ENCODE assay signal across 2 cellular contexts in the genomic region with DNA sequence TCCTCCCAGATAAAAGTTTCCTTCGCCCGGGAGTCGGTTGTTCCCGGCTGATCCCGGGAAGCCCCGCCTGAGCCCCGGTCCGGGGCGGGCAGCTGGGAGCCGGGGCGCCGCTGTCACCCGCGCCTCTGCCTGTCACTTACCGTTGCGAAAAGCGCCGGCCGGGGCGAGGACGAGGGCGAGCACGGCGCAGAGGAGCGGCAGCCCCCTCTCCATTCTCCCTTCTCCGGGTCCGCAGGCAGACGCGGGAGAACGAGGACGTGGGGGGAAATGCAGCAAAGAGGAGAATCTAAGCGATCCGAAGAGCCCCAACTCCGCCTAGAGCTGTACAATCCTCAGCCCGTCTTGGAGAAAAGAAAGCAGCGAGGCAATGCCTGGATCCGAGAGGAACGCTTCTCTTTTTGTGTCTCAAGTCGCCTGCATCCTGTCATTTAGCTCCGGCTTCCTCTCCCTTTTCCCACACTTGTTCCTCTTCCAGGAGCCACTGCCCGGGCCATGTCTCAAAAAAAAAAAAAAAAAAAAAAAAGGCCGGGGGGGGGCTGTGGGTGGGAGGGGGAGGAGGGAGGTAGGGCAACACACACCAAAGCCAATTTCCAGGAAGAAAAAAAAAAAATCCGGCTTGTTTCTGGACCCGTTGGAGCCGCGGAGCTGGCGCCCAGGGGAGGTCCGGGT.
TF ChIP-seq lines count a peak whose summit lies in the region.

A gene (minus strand): TSS at position 498 of the 669 bp plus-strand sequence. CDS start 285 bp downstream, at position 213.

TF ChIP-seq in HCT116, 20 proteins besides CTCF, POLR2A, EP300 and RAD21:
- TF ChIP-seq EGR1 (IDR thresholded peaks at IDR 0.05; ENCODE audit: low read depth), result no peak
- TF ChIP-seq, protein P1, sequence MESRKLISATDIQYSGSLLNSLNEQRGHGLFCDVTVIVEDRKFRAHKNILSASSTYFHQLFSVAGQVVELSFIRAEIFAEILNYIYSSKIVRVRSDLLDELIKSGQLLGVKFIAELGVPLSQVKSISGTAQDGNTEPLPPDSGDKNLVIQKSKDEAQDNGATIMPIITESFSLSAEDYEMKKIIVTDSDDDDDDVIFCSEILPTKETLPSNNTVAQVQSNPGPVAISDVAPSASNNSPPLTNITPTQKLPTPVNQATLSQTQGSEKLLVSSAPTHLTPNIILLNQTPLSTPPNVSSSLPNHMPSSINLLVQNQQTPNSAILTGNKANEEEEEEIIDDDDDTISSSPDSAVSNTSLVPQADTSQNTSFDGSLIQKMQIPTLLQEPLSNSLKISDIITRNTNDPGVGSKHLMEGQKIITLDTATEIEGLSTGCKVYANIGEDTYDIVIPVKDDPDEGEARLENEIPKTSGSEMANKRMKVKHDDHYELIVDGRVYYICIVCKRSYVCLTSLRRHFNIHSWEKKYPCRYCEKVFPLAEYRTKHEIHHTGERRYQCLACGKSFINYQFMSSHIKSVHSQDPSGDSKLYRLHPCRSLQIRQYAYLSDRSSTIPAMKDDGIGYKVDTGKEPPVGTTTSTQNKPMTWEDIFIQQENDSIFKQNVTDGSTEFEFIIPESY (IDR thresholded peaks at IDR 0.05; ENCODE audit: extremely low read depth, insufficient replicate concordance, low read length), result no peak
- no peak for TF ChIP-seq CBX3 (IDR thresholded peaks at IDR 0.05; ENCODE audit: low read depth)
- no peak for TF ChIP-seq CEBPB (IDR thresholded peaks at IDR 0.05; ENCODE audit: low read depth)
- TF ChIP-seq EZH2 (IDR thresholded peaks at IDR 0.05), result no peak
- TF ChIP-seq, protein P2, sequence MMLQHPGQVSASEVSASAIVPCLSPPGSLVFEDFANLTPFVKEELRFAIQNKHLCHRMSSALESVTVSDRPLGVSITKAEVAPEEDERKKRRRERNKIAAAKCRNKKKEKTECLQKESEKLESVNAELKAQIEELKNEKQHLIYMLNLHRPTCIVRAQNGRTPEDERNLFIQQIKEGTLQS (IDR thresholded peaks at IDR 0.05), result no peak
- TF ChIP-seq YY1 (IDR thresholded peaks at IDR 0.05; ENCODE audit: extremely low read depth, insufficient replicate concordance, low read depth, low read length), result no peak
- TF ChIP-seq, protein P3, sequence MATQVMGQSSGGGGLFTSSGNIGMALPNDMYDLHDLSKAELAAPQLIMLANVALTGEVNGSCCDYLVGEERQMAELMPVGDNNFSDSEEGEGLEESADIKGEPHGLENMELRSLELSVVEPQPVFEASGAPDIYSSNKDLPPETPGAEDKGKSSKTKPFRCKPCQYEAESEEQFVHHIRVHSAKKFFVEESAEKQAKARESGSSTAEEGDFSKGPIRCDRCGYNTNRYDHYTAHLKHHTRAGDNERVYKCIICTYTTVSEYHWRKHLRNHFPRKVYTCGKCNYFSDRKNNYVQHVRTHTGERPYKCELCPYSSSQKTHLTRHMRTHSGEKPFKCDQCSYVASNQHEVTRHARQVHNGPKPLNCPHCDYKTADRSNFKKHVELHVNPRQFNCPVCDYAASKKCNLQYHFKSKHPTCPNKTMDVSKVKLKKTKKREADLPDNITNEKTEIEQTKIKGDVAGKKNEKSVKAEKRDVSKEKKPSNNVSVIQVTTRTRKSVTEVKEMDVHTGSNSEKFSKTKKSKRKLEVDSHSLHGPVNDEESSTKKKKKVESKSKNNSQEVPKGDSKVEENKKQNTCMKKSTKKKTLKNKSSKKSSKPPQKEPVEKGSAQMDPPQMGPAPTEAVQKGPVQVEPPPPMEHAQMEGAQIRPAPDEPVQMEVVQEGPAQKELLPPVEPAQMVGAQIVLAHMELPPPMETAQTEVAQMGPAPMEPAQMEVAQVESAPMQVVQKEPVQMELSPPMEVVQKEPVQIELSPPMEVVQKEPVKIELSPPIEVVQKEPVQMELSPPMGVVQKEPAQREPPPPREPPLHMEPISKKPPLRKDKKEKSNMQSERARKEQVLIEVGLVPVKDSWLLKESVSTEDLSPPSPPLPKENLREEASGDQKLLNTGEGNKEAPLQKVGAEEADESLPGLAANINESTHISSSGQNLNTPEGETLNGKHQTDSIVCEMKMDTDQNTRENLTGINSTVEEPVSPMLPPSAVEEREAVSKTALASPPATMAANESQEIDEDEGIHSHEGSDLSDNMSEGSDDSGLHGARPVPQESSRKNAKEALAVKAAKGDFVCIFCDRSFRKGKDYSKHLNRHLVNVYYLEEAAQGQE (IDR thresholded peaks at IDR 0.05; ENCODE audit: low read depth), result no peak
- TF ChIP-seq JUND (IDR thresholded peaks at IDR 0.05), result no peak
- no peak for TF ChIP-seq SRF (IDR thresholded peaks at IDR 0.05; ENCODE audit: low read depth)
- TF ChIP-seq TCF7L2 (IDR thresholded peaks at IDR 0.05; ENCODE audit: borderline replicate concordance, extremely low read depth, insufficient read depth, insufficient read length), result no peak
- TF ChIP-seq SIN3A (IDR thresholded peaks at IDR 0.05; ENCODE audit: low read depth), result no peak
- TF ChIP-seq ZFX (IDR thresholded peaks at IDR 0.05), result no peak
- no peak for TF ChIP-seq POLR2AphosphoS5 (IDR thresholded peaks at IDR 0.05; ENCODE audit: low read depth, low read length)

TF ChIP-seq in H1, 55 proteins besides CTCF, POLR2A, EP300 and RAD21:
- no peak for TF ChIP-seq RBBP5 (IDR thresholded peaks at IDR 0.05; ENCODE audit: borderline replicate concordance, low read depth, low read length)
- TF ChIP-seq KDM4A (IDR thresholded peaks at IDR 0.05; ENCODE audit: low read depth, low read length, severe bottlenecking), result peak; percentile 25
- TF ChIP-seq SIX5 (IDR thresholded peaks at IDR 0.05; ENCODE audit: low read depth, low read length), result no peak
- peak; percentile 90 for TF ChIP-seq CTBP2 (IDR thresholded peaks at IDR 0.05; ENCODE audit: borderline replicate concordance, insufficient read depth, insufficient read length, low read length)
- no peak for TF ChIP-seq TAF1 (IDR thresholded peaks at IDR 0.05; ENCODE audit: low read depth, low read length)
- TF ChIP-seq, protein P4, sequence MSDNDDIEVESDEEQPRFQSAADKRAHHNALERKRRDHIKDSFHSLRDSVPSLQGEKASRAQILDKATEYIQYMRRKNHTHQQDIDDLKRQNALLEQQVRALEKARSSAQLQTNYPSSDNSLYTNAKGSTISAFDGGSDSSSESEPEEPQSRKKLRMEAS (IDR thresholded peaks at IDR 0.05), result 0 out of 2 replicates have a peak, but pooled peaks have one; percentile 31
- no peak for TF ChIP-seq SP4 (IDR thresholded peaks at IDR 0.05; ENCODE audit: low read length)
- no peak for TF ChIP-seq CHD2 (IDR thresholded peaks at IDR 0.05; ENCODE audit: low read length)
- TF ChIP-seq ASH2L (IDR thresholded peaks at IDR 0.05; ENCODE audit: low read length), result no peak
- TF ChIP-seq EZH2 (IDR thresholded peaks at IDR 0.05; ENCODE audit: low read depth, low read length, severe bottlenecking), result peak; percentile 11
- TF ChIP-seq SIN3A (conservative IDR thresholded peaks at IDR 0.05 in 1 of 2, IDR thresholded peaks at IDR 0.05 in 1 of 2; ENCODE audit: low read depth in 1 of 2, low read length in 2 of 2), result peak in 1 of 2 experiments; percentile 66; a peak in 2 of 4 replicates
